ENCODE assay signal across 1 cellular context in the genomic region with DNA sequence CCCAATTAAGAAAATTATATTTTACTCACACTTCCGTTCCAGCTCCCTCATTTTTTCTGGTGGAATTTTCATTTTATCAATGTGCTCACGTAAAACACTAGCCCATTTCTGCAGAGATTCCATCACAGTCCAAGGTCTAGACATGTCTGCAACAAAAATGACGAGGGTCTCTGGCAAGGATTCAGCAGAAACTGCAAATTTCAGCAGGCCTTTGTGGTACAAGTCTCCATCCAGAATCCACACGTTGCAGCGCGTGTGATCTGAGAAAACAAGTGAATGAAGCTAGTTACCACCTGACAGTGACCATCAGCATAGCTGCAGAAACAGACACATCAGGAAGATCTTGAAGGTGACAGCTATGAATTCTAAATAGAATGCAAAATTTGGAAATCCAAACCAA.
TF ChIP-seq lines count a peak whose summit lies in the region.

No MANE protein-coding gene starts in this region.

TF ChIP-seq in A549, 52 proteins besides CTCF, POLR2A, EP300 and RAD21 (continued from another document):
- TF ChIP-seq ATOH8 (CRISPR knock-in tag; IDR thresholded peaks at IDR 0.05; ENCODE audit: low read depth) (no peak), ZNF302 (CRISPR knock-in tag; IDR thresholded peaks at IDR 0.05) (no peak), MYC (IDR thresholded peaks at IDR 0.05; ENCODE audit: borderline replicate concordance, low read length) (no peak), ESRRA (IDR thresholded peaks at IDR 0.05; ENCODE audit: borderline replicate concordance, low read length) (no peak), GATA3 (IDR thresholded peaks at IDR 0.05; ENCODE audit: borderline replicate concordance) (no peak), HOXB13 (CRISPR knock-in tag; IDR thresholded peaks at IDR 0.05; ENCODE audit: low read depth) (no peak), RCOR1 (IDR thresholded peaks at IDR 0.05; ENCODE audit: low read depth, low read length) (no peak), BCL3 (IDR thresholded peaks at IDR 0.05) (no peak), RFX5 (IDR thresholded peaks at IDR 0.05) (no peak), FOSB (CRISPR knock-in tag; IDR thresholded peaks at IDR 0.05) (no peak), ZSCAN20 (CRISPR knock-in tag; IDR thresholded peaks at IDR 0.05) (no peak)
